9 cellular contexts compared by ENCODE assay signal in the genomic region with DNA sequence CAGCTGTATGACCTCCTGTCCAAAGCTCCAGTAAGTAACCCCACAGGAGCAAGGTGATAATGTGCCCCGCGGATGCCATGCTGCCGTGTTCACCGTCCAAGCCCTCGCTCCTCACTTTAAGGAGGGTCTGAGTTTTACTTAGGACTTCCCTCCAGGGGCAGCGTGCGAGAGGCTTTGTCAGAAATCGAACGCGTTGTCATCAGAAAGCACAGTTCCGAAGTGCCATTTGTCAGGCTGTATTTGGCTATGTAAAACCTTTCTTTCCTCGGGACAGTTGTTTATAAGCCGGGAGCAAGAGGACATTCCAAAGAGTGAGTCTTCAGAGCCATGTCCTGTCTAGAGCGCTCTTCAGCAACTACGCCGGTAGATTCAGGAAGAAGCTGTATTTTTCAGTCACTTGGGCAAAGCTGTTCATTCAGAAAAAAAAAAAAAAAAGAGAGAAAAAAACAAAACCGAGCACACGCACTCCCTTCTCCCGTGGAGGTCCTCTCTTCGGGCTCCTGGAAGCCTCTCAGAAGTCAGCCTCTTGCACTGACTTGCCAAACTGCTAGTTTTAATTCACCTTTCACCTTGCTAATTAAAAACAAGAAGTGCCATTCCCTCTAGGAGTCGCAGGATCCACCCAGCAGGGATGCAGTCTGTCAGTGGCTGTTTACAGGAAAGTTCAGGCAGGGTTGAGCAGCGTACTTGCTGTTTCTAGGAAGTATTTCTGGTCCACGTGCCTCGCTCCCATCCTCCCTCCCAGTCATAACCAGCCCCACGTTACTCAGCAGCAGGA. TPM values are rescaled to one million over a fixed set of nuclear protein-coding genes. Genes with fewer than 3 reads are reported as not detected.
DNase-seq lines count a peak whose midpoint lies in the region; ATAC-seq, FAIRE-seq and TF ChIP-seq lines count a peak whose summit lies in the region.
"Had no signal": no experiment of that assay in that cellular context is flagged by ENCODE, and none has a peak within 500 bp of the region (broad histone marks: within the 10 kb centered on the region; RNA-seq: fewer than 3 reads in every experiment).

A gene (minus strand): TSS at position 676 of the 778 bp plus-strand sequence.

- H3K4me3 ChIP-seq in cardiac muscle cell (peak within 1 kb of the TSS; percentile 48), cardiac fibroblast (replicated peaks in 1 of 2; ENCODE audit: low read depth in 2 of 2, low read length in 2 of 2) (peak within 1 kb of the TSS; percentile 26 to 32), aorta (ENCODE audit: low read length in 2 of 2) (peak within 1 kb of the TSS; percentile 26 to 49)
- no peak within 1 kb of the TSS for H3K4me3 ChIP-seq in effector memory CD4-positive, alpha-beta T cell (ENCODE audit: insufficient read depth, low read depth, low read length, poor library complexity, severe bottlenecking)

- no peak within 1 kb of the TSS for H3K27ac ChIP-seq in cardiac muscle cell
- no peak within 1 kb of the TSS for H3K27ac ChIP-seq in aorta (ENCODE audit: low read depth in 1 of 2, low read length in 2 of 2)
- H3K27ac ChIP-seq in effector memory CD4-positive, alpha-beta T cell (ENCODE audit: insufficient read depth, low read length, poor library complexity, severe bottlenecking) = no peak within 1 kb of the TSS

- H3K36me3 ChIP-seq in cardiac muscle cell (no peaks in the 10 kb centered on the region), aorta (ENCODE audit: control insufficient read depth in 1 of 2, insufficient read depth in 2 of 2, low read length in 1 of 2) (no peaks in the 10 kb centered on the region)
- H3K36me3 ChIP-seq in effector memory CD4-positive, alpha-beta T cell (ENCODE audit: control insufficient read depth, insufficient read depth, low read length) = no peaks in the 10 kb centered on the region

- TF ChIP-seq CTCF in cardiac muscle cell (IDR thresholded peaks at IDR 0.05; ENCODE audit: low read depth, low read length) (no peak), cardiac fibroblast (IDR thresholded peaks at IDR 0.05; ENCODE audit: low read depth, low read length) (no peak)

- peak; percentile 60 for ATAC-seq in aorta (ENCODE audit: low FRiP score)

- TF ChIP-seq POLR2A in H54 (IDR thresholded peaks at IDR 0.05; ENCODE audit: low read depth, low read length) = no peak

- intact Hi-C loops in cardiac septum (cut with DNase I) (loop anchor here (5.0 kb wide), 1 partner anchor 236 kb away; no protein-coding TSS in a partner anchor), aorta (cut with DNase I) (no loop called here)

- WGBS in aorta, 2 donors = 1 to 2% methylated on average over 25 of the region's 25 CpGs

- H3K4me1 ChIP-seq in cardiac muscle cell (ENCODE audit: low read depth) = no peaks in the 10 kb centered on the region
- no peaks in the 10 kb centered on the region for H3K4me1 ChIP-seq in aorta (ENCODE audit: control insufficient read depth in 1 of 2, insufficient read depth in 2 of 2, low read length in 2 of 2)
- no peaks in the 10 kb centered on the region for H3K4me1 ChIP-seq in effector memory CD4-positive, alpha-beta T cell (ENCODE audit: control insufficient read depth, insufficient read depth, low read length, poor library complexity, severe bottlenecking)

- H3K27me3 ChIP-seq in cardiac muscle cell (no peaks in the 10 kb centered on the region), aorta (ENCODE audit: control insufficient read depth in 1 of 2, insufficient read depth in 2 of 2, low read length in 1 of 2) (no peaks in the 10 kb centered on the region)
- no peaks in the 10 kb centered on the region for H3K27me3 ChIP-seq in effector memory CD4-positive, alpha-beta T cell (replicated peaks; ENCODE audit: control insufficient read depth, insufficient read depth, low read length, poor library complexity, severe bottlenecking)

- no peak for FAIRE-seq in H54 (lab: Jason Lieb, UNC)

- H3K9me3 ChIP-seq in cardiac muscle cell (ENCODE audit: low read depth) (no peaks in the 10 kb centered on the region), aorta (ENCODE audit: control insufficient read depth, low read length) (no peaks in the 10 kb centered on the region)
- no peaks in the 10 kb centered on the region for H3K9me3 ChIP-seq in effector memory CD4-positive, alpha-beta T cell (ENCODE audit: control insufficient read depth, low read length)

- DNase-seq in cardiac muscle cell (ENCODE audit: low read depth in 1 of 2, low spot score in 1 of 2) = peak; percentile 38 to 40
- DNase-seq in cardiac septum (ENCODE audit: low spot score) = no peak
- peak; percentile 28 to 38 for DNase-seq in cardiac fibroblast (ENCODE audit: low read depth in 2 of 2)
- DNase-seq in lung microvascular endothelial cell (ENCODE audit: low read depth in 2 of 2) = peak; percentile 39 to 46
- peak in 1 of 2 donors; percentile 58 for DNase-seq in aorta
- DNase-seq in effector memory CD4-positive, alpha-beta T cell = no peak
- no peak for DNase-seq in NCI-H1105 (lab: John Stamatoyannopoulos, UW)
- DNase-seq in H54 (ENCODE audit: insufficient read length, low spot score) = no peak
- DNase-seq: CD4-positive, CD25-positive, alpha-beta regulatory T cell had no signal

RNA-seq across cellular contexts. Expression of the gene that starts here (rescaled TPM):
- 0.78 and 0.92 TPM in 2 replicates for total RNA-seq in cardiac muscle cell
- 0.75 and 1.9 TPM in 2 replicates for polyA plus RNA-seq in cardiac muscle cell
- 0.70 TPM for total RNA-seq in cardiac septum
- under 0.01 and 0.20 TPM in 2 replicates for total RNA-seq in lung microvascular endothelial cell
- total RNA-seq in aorta = 10 to 100 TPM in 1 of 2 donors, 1 to 10 TPM in 1; 9.1 to 35.0 TPM
- 1 to 10 TPM in 1 of 2 donors, under 1 TPM in 1; 0.38 to 1.9 TPM for polyA plus RNA-seq in aorta
- total RNA-seq: CD4-positive, CD25-positive, alpha-beta regulatory T cell had no signal
- polyA plus RNA-seq: CD4-positive, CD25-positive, alpha-beta regulatory T cell had no signal

Comparison
In these comparisons a context has a peak if more than half of its experiments do, and no peak if none do; other contexts are left out.
1. DNase-seq: peak in cardiac muscle cell (2 of 2) and cardiac fibroblast (2 of 2); none in cardiac septum (single experiment), effector memory CD4-positive, alpha-beta T cell (0 of 3), NCI-H1105 (single experiment) and H54 (single experiment).
2. Peak in DNase-seq in lung microvascular endothelial cell; RNA of the gene not detected or under 1 TPM.